ENCODE assay signal across 1 cellular context in the genomic region with DNA sequence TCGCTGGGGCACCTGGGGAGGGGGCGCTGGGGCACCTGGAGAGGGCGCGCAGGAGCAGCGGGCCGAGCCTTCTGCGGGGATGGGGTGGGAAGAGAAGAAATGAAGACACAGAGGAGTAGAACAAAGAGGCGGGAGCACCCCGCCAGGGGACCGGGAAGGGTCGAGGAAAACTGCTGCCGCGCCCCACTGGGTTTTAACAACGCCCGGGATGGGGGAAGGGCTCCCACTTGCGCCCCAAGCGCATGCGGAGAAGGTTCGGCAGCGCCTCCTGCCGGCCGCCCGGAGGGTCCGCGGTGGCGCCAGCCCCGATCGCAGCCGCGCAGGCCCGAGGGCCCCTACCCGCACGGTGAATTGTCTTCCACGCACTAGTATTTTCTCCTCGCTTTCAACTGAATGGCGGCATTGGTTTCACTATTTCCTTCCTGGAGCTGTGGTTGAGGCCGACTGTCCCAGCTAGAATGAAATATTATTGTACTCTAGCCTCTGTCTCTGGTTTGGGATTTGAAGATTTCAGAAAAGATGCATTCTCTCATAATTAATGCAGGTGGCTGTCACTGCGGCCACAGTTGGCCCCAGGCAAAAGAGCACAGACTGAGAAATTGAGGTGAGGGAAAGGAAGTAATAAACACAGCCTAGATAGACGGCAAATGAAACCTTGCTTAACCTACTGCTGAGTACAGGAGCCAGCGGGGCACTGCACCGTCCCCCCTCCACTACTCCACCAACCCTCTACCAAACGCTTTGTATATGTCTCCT.
TF ChIP-seq lines count a peak whose summit lies in the region.

No MANE protein-coding gene starts in this region.

TF ChIP-seq in HepG2, 621 proteins besides CTCF, POLR2A, EP300 and RAD21 (continued from another document):
- TF ChIP-seq GRHL1 (CRISPR knock-in tag; conservative IDR thresholded peaks at IDR 0.05): no peak
- no peak for TF ChIP-seq SRSF1 (optimal IDR thresholded peaks at IDR 0.05; ENCODE audit: low read depth, low read length)
- no peak for TF ChIP-seq ATF6 (CRISPR knock-in tag; conservative IDR thresholded peaks at IDR 0.05)
